Comparison of ENCODE assay signal across 21 cellular contexts in genomic region chr1:194281372-194281771, GRCh38.
"Had no signal": no experiment of that assay in that cellular context is flagged by ENCODE, and none has a peak within 500 bp of the region (broad histone marks: within the 10 kb centered on the region; RNA-seq: fewer than 3 reads in every experiment).

No MANE protein-coding gene starts in this region.

- H3K9me3 Mint-ChIP-seq: dendritic cell treated with granulocyte-macrophage colony-stimulating factor and Interleukin-4, amounts not matched to agents 40 ng/mL and 50 ng/mL, for 4 days had no signal

- H3K9me3 ChIP-seq: breast epithelium, esophagus muscularis mucosa, gastroesophageal sphincter, left lung, ovary, psoas muscle, suprapubic skin, transverse colon had no signal

- H3K4me3 Mint-ChIP-seq: dendritic cell treated with granulocyte-macrophage colony-stimulating factor and Interleukin-4, amounts not matched to agents 40 ng/mL and 50 ng/mL, for 4 days had no signal

- ATAC-seq: activated CD4-positive, CD25-positive, alpha-beta regulatory T cell treated with anti-CD3 and anti-CD28 coated beads, Interleukin-2, amount 50 U/mL, for 24 hours; gastroesophageal sphincter; heart left ventricle; left lung; psoas muscle; right cardiac atrium; stimulated activated naive CD8-positive, alpha-beta T cell treated with anti-CD3 and anti-CD28 coated beads, Interleukin-15, amount 100 ng/mL, for 72 hours had no signal

- DNase-seq: activated naive CD4-positive, alpha-beta T cell; effector CD8-positive, alpha-beta T cell; heart left ventricle; kidney; left lung; mammary epithelial cell; ovary; psoas muscle; right cardiac atrium; stimulated activated naive CD8-positive, alpha-beta T cell treated with anti-CD3 and anti-CD28 coated beads, Interleukin-15, amount 100 ng/mL, for 72 hours; T-helper 1 cell; transverse colon; uterus had no signal

- H3K27ac Mint-ChIP-seq: dendritic cell treated with granulocyte-macrophage colony-stimulating factor and Interleukin-4, amounts not matched to agents 40 ng/mL and 50 ng/mL, for 4 days had no signal

- FAIRE-seq: astrocyte, endothelial cell of umbilical vein, kidney had no signal

- H3K27me3 Mint-ChIP-seq: dendritic cell treated with granulocyte-macrophage colony-stimulating factor and Interleukin-4, amounts not matched to agents 40 ng/mL and 50 ng/mL, for 4 days; stimulated activated naive CD8-positive, alpha-beta T cell treated with anti-CD3 and anti-CD28 coated beads, Interleukin-15, amount 100 ng/mL, for 72 hours had no signal
